In genomic region chr20:56359212-56360132, GRCh38 we compare ENCODE assay signal across 8 cellular contexts. TPM values are rescaled to one million over a fixed set of nuclear protein-coding genes. Genes with fewer than 3 reads are reported as not detected.
DNase-seq lines count a peak whose midpoint lies in the region; ATAC-seq and TF ChIP-seq lines count a peak whose summit lies in the region.

No MANE protein-coding gene starts in this region.

- no peaks in the 10 kb centered on the region for H3K79me2 ChIP-seq in MM.1S (ENCODE audit: low read length)
- peaks cover 13% of the 10 kb centered on the region for H3K79me2 ChIP-seq in fibroblast of lung (ENCODE audit: control insufficient read depth, insufficient read depth, low read length)

- H3K27me3 Mint-ChIP-seq in activated T-cell treated with anti-CD3 and anti-CD28 coated beads, Interleukin-2, amount 50 U/mL, for 24 hours = no peaks in the 10 kb centered on the region
- no peaks in the 10 kb centered on the region for H3K27me3 Mint-ChIP-seq in naive B cell

- H3K9me2 ChIP-seq in MM.1S (replicated peaks; ENCODE audit: insufficient read depth, low read length) = no peaks in the 10 kb centered on the region

- no peaks in the 10 kb centered on the region for H3K36me3 ChIP-seq in MM.1S (replicated peaks; ENCODE audit: insufficient read depth, low read length)
- H3K36me3 ChIP-seq in fibroblast of lung (ENCODE audit: control insufficient read depth, insufficient read depth, low read length) = no peaks in the 10 kb centered on the region

- peak overlapping the region; percentile 98 for H2AFZ ChIP-seq in MM.1S (ENCODE audit: low read length)
- peak overlapping the region; percentile 0 for H2AFZ ChIP-seq in fibroblast of lung (ENCODE audit: low read length)

- H3K4me1 Mint-ChIP-seq in activated T-cell treated with anti-CD3 and anti-CD28 coated beads, Interleukin-2, amount 50 U/mL, for 24 hours (ENCODE audit: low read depth) = peaks cover 21% of the 10 kb centered on the region
- H3K4me1 Mint-ChIP-seq in naive B cell = peaks cover 8 to 18% (median 9%) of the 10 kb centered on the region in 3 donors

- H3K9ac ChIP-seq in MM.1S (ENCODE audit: low read length) (peak overlapping the region; percentile 54; the same call in 1 of the 2 replicates), fibroblast of lung (ENCODE audit: insufficient read depth, low read length) (peak overlapping the region; percentile 33)

- ATAC-seq in GM21717 (IDR thresholded peaks at IDR 0.05; ENCODE audit: unreplicated experiment) (peak; percentile 26), naive B cell (ENCODE audit: low read depth in 2 of 2) (no peak)

- peak overlapping the region; percentile 69 for H3K27ac Mint-ChIP-seq in activated T-cell treated with anti-CD3 and anti-CD28 coated beads, Interleukin-2, amount 50 U/mL, for 24 hours
- H3K27ac Mint-ChIP-seq in naive B cell = peak overlapping the region in 2 of 6 donors; percentile 42 to 47

- no peaks in the 10 kb centered on the region for H3K9me3 Mint-ChIP-seq in activated T-cell treated with anti-CD3 and anti-CD28 coated beads, Interleukin-2, amount 50 U/mL, for 24 hours
- H3K9me3 Mint-ChIP-seq in naive B cell = peaks cover 0 to 2% (median 0%) of the 10 kb centered on the region in 7 donors

- no peak overlapping the region for H3K27ac ChIP-seq in MM.1S (ENCODE audit: low read length)
- peak overlapping the region; percentile 73 for H3K27ac ChIP-seq in fibroblast of lung (ENCODE audit: insufficient read depth, low read length)

- no peaks in the 10 kb centered on the region for H3K36me3 Mint-ChIP-seq in activated T-cell treated with anti-CD3 and anti-CD28 coated beads, Interleukin-2, amount 50 U/mL, for 24 hours (ENCODE audit: low read depth)
- H3K36me3 Mint-ChIP-seq in naive B cell = no peaks in the 10 kb centered on the region

- H3K27me3 ChIP-seq in MM.1S (replicated peaks; ENCODE audit: insufficient read depth, low read length) = no peaks in the 10 kb centered on the region
- no peaks in the 10 kb centered on the region for H3K27me3 ChIP-seq in fibroblast of lung (ENCODE audit: control insufficient read depth, insufficient read depth, low read length)

- DNase-seq in DMS53 (lab: John Stamatoyannopoulos, UW) = peak; percentile 54
- DNase-seq in DMS53 treated with DMSO at 0.1 percent for 48 hours (lab: John Stamatoyannopoulos, UW; ENCODE audit: unreplicated experiment) = no peak
- peak; percentile 21 for DNase-seq in MM.1S
- DNase-seq in activated T-cell treated with anti-CD3 and anti-CD28 coated beads, Interleukin-2, amount 50 U/mL, for 24 hours = peak; percentile 56
- DNase-seq in fibroblast of lung (ENCODE audit: low read depth in 2 of 2) = peak; percentile 73 to 81
- DNase-seq in naive B cell = no peak
- DNase-seq in ureter (ENCODE audit: low spot score) = peak; percentile 64

- no peaks in the 10 kb centered on the region for H3F3A ChIP-seq in MM.1S (ENCODE audit: insufficient read depth, low read length)

- TF ChIP-seq CTCF in MM.1S (IDR thresholded peaks at IDR 0.05; ENCODE audit: low read length) (no peak), fibroblast of lung (conservative IDR thresholded peaks at IDR 0.05 in 1 of 2, IDR thresholded peaks at IDR 0.05 in 1 of 2; ENCODE audit: low read depth in 1 of 2, low read length in 2 of 2) (no peak)

- H3K4me1 ChIP-seq in MM.1S (ENCODE audit: low read length) (no peaks in the 10 kb centered on the region), fibroblast of lung (ENCODE audit: control insufficient read depth, extremely low read depth, insufficient read depth, low read length) (peaks cover 7% of the 10 kb centered on the region)

- H3K4me3 ChIP-seq in MM.1S (ENCODE audit: low read length) = peak overlapping the region; percentile 74
- H3K4me3 ChIP-seq in fibroblast of lung (replicated peaks in 1 of 4; ENCODE audit: control extremely low read depth in 1 of 4, insufficient read depth in 1 of 4, low read depth in 3 of 4, low read length in 4 of 4) = peak overlapping the region; percentile 25 to 95 (median 67)

- peak overlapping the region; percentile 85 for H3K4me3 Mint-ChIP-seq in activated T-cell treated with anti-CD3 and anti-CD28 coated beads, Interleukin-2, amount 50 U/mL, for 24 hours
- peak overlapping the region; percentile 73 to 94 (median 89) for H3K4me3 Mint-ChIP-seq in naive B cell

- H3K9me3 ChIP-seq in MM.1S (replicated peaks; ENCODE audit: insufficient read depth, low read length) = no peaks in the 10 kb centered on the region
- no peaks in the 10 kb centered on the region for H3K9me3 ChIP-seq in fibroblast of lung (ENCODE audit: control insufficient read depth, insufficient read depth, low read depth, low read length)

- peak overlapping the region; percentile 99 for H3K4me2 ChIP-seq in MM.1S (ENCODE audit: low read depth, low read length)
- H3K4me2 ChIP-seq in fibroblast of lung (ENCODE audit: extremely low read depth, insufficient read depth, low read length) = peak overlapping the region; percentile 95

- H4K20me1 ChIP-seq in MM.1S (ENCODE audit: insufficient read depth, low read length) = no peaks in the 10 kb centered on the region
- no peaks in the 10 kb centered on the region for H4K20me1 ChIP-seq in fibroblast of lung (ENCODE audit: control insufficient read depth, extremely low read depth, insufficient read depth, low read length)

RNA-seq across cellular contexts. Expression of gene FAM210B, which starts 0.7 kb away (rescaled TPM):
- total RNA-seq in fibroblast of lung (71.9 and 120 TPM in 2 replicates), ureter (50.3 TPM)
- polyA plus RNA-seq in fibroblast of lung (63.6 and 90.6 TPM in 2 replicates), naive B cell (ENCODE audit: low read depth in 6 of 6) (10 to 100 TPM; 10.5 to 25.6 (median 13.6) TPM)
- 49.4 and 60.5 TPM in 2 replicates for polyA plus RNA-seq in fibroblast of lung (2012)
- polyA minus RNA-seq in fibroblast of lung (ENCODE audit: low replicate concordance) = 19.7 and 20.2 TPM in 2 replicates

RNA-seq across cellular contexts. Expression of gene AURKA, which starts 32.5 kb away (rescaled TPM):
- total RNA-seq in fibroblast of lung (4.9 and 27.7 TPM in 2 replicates), ureter (1.6 TPM)
- polyA plus RNA-seq in fibroblast of lung (32.7 and 89.3 TPM in 2 replicates), naive B cell (ENCODE audit: low read depth in 6 of 6) (1 to 10 TPM in 2 of 6 donors, under 1 TPM in 3, not detected in 1; 0.13 to 1.6 (median 0.96) TPM)
- polyA plus RNA-seq in fibroblast of lung (2012) = 20.4 and 60.3 TPM in 2 replicates
- polyA minus RNA-seq in fibroblast of lung (ENCODE audit: low replicate concordance) = 5.4 and 24.1 TPM in 2 replicates

RNA-seq across cellular contexts. Expression of gene CSTF1, which starts 33.0 kb away (rescaled TPM):
- total RNA-seq in fibroblast of lung (28.8 and 31.2 TPM in 2 replicates), ureter (36.6 TPM)
- polyA plus RNA-seq in fibroblast of lung (55.2 and 68.6 TPM in 2 replicates), naive B cell (ENCODE audit: low read depth in 6 of 6) (10 to 100 TPM; 23.6 to 38.0 (median 26.5) TPM)
- 34.5 and 46.9 TPM in 2 replicates for polyA plus RNA-seq in fibroblast of lung (2012)
- polyA minus RNA-seq in fibroblast of lung (ENCODE audit: low replicate concordance) = 133 and 137 TPM in 2 replicates

RNA-seq across cellular contexts. Expression of gene CASS4, which starts 52.6 kb away (rescaled TPM):
- 14.9 and 17.7 TPM in 2 replicates for total RNA-seq in fibroblast of lung
- 63.7 and 65.8 TPM in 2 replicates for polyA plus RNA-seq in fibroblast of lung
- 39.0 and 48.2 TPM in 2 replicates for polyA plus RNA-seq in fibroblast of lung (2012)
- 84.7 and 110 TPM in 2 replicates for polyA minus RNA-seq in fibroblast of lung (ENCODE audit: low replicate concordance)
- under 1 TPM in 4 of 6 donors, not detected in 2; 0.20 to 0.46 (median 0.28) TPM for polyA plus RNA-seq in naive B cell (ENCODE audit: low read depth in 6 of 6)
- 0.91 TPM for total RNA-seq in ureter

Comparison
In these comparisons a context has a peak if more than half of its experiments do, and no peak if none do; other contexts are left out.
1. DNase-seq: peak in DMS53 (single experiment), MM.1S (single experiment), activated T-cell treated with anti-CD3 and anti-CD28 coated beads, Interleukin-2, amount 50 U/mL, for 24 hours (single experiment), fibroblast of lung (2 of 2) and ureter (single experiment); none in DMS53 treated with DMSO at 0.1 percent for 48 hours (single experiment) and naive B cell (single experiment).